9 cellular contexts compared by ENCODE assay signal in genomic region chr10:29619273-29619672, GRCh38. TPM values are rescaled to one million over a fixed set of nuclear protein-coding genes. Genes with fewer than 3 reads are reported as not detected.
A peak's percentile ranks its signal among the peaks of the same experiment; 100 is the strongest.
DNase-seq lines count a peak whose midpoint lies in the region; ATAC-seq and TF ChIP-seq lines count a peak whose summit lies in the region.
"Had no signal": no experiment of that assay in that cellular context is flagged by ENCODE, and none has a peak within 500 bp of the region (broad histone marks: within the 10 kb centered on the region; RNA-seq: fewer than 3 reads in every experiment).

No MANE protein-coding gene starts in this region.

- H2AFZ ChIP-seq in IMR-90 (replicated peaks; ENCODE audit: low read length, poor library complexity): no peak overlapping the region

- CTCF ChIA-PET in IMR-90 (lab: Yijun Ruan, JAX): no interaction called here
- CTCF ChIA-PET in MCF 10A (lab: Yijun Ruan, JAX): interaction anchor here (0.6 to 1.5 kb wide), 2 partner anchors 28 to 233 kb away, joined by 3 to 5 read pairs; no protein-coding TSS in a partner anchor

- H4K91ac ChIP-seq in IMR-90 (ENCODE audit: insufficient read depth, low read depth, low read length): no peak overlapping the region

- no peak overlapping the region for H3K4ac ChIP-seq in IMR-90 (ENCODE audit: low read depth, low read length)

- H3K4me3 ChIP-seq in IMR-90 (ENCODE audit: insufficient read depth, low read depth, low read length) (no peak overlapping the region), tibial artery (no peak overlapping the region)
- H3K4me3 ChIP-seq: lung had no signal

- peaks cover 31% of the 10 kb centered on the region for H3K4me1 Mint-ChIP-seq in MCF 10A (ENCODE audit: insufficient read depth, unreplicated experiment)

- H3K36me3 ChIP-seq in IMR-90 (ENCODE audit: control insufficient read depth, insufficient read depth, low read length) (no peaks in the 10 kb centered on the region), tibial artery (no peaks in the 10 kb centered on the region)

- no peak overlapping the region for H3K9ac ChIP-seq in IMR-90 (ENCODE audit: low read depth, low read length)

- no TSS peak for BruUV-seq in IMR-90 (replicated peaks; lab: Mats Ljungman, UMichigan)
- no TSS peak for BruUV-seq in MCF 10A (replicated peaks; lab: Mats Ljungman, UMichigan)

- in situ Hi-C loops in IMR-90 (cut with MboI; ENCODE audit: low sequenced_read_pairs): no loop called here
- in situ Hi-C loops in KBM-7 (cut with MboI; ENCODE audit: low pct_unique_long_range_greater_than_20kb, low sequenced_read_pairs): no loop called here

- H3K56ac ChIP-seq in IMR-90 (ENCODE audit: extremely low read depth, insufficient read depth, low read length): no peak overlapping the region

- H4K20me1 ChIP-seq in IMR-90 (ENCODE audit: insufficient read depth, low read length): peaks cover 55% of the 10 kb centered on the region

- H3K9me3 ChIP-seq in IMR-90 (ENCODE audit: control insufficient read depth, insufficient read depth, low read length): no peaks in the 10 kb centered on the region
- H3K9me3 ChIP-seq in tibial artery: no peaks in the 10 kb centered on the region

- H3K79me1 ChIP-seq in IMR-90 (ENCODE audit: low read depth in 1 of 2, low read length in 2 of 2): peaks cover 26 to 73% of the 10 kb centered on the region in 2 experiments

- peak overlapping the region; percentile 48 for H3K4me2 ChIP-seq in IMR-90 (ENCODE audit: low read depth, low read length)

- TF ChIP-seq CTCF in IMR-90 (conservative IDR thresholded peaks at IDR 0.05; ENCODE audit: low read depth, low read length) (no peak), MCF 10A (IDR thresholded peaks at IDR 0.05; ENCODE audit: unreplicated experiment) (no peak), tibial artery (IDR thresholded peaks at IDR 0.05) (no peak)

- no peak for TF ChIP-seq POLR2A in IMR-90 (IDR thresholded peaks at IDR 0.05; ENCODE audit: low read depth, low read length)

- no peaks in the 10 kb centered on the region for H3K9me3 Mint-ChIP-seq in MCF 10A (ENCODE audit: unreplicated experiment)

- no peak overlapping the region for H2BK15ac ChIP-seq in IMR-90 (ENCODE audit: low read depth, low read length)

- intact Hi-C loops in IMR-90 (cut with micrococcal nuclease) (no loop called here), MCF 10A (cut with micrococcal nuclease) (no loop called here), tibial artery (cut with DNase I; ENCODE audit: low total_unique reads) (no loop called here)

- dilution Hi-C loops in IMR-90 (cut with HindIII; ENCODE audit: low sequenced_read_pairs, unreplicated experiment): no loop called here

- ATAC-seq in IMR-90 (ENCODE audit: low read depth): peak; percentile 96
- ATAC-seq in left lobe of liver: peak; percentile 71

- no peak overlapping the region for H4K5ac ChIP-seq in IMR-90 (ENCODE audit: low read depth, low read length)

- H2BK5ac ChIP-seq in IMR-90 (ENCODE audit: low read depth, low read length, poor library complexity, severe bottlenecking): no peak overlapping the region

- no peak overlapping the region for H2BK120ac ChIP-seq in IMR-90 (ENCODE audit: low read depth, low read length)

- H3K36me3 Mint-ChIP-seq in MCF 10A (ENCODE audit: insufficient read depth, unreplicated experiment): peaks cover 6% of the 10 kb centered on the region
- H3K36me3 Mint-ChIP-seq: activated CD4-positive, alpha-beta memory T cell treated with anti-CD3 and anti-CD28 coated beads for 36 hours had no signal

- H3K27me3 Mint-ChIP-seq in MCF 10A (ENCODE audit: insufficient read depth, unreplicated experiment): no peaks in the 10 kb centered on the region
- H3K27me3 Mint-ChIP-seq: activated CD4-positive, alpha-beta memory T cell treated with anti-CD3 and anti-CD28 coated beads for 36 hours had no signal

- H3K4me3 Mint-ChIP-seq in MCF 10A (ENCODE audit: unreplicated experiment): no peak overlapping the region
- H3K4me3 Mint-ChIP-seq: activated CD4-positive, alpha-beta memory T cell treated with anti-CD3 and anti-CD28 coated beads for 36 hours had no signal

- no peak for TF ChIP-seq RAD21 in IMR-90 (IDR thresholded peaks at IDR 0.05; ENCODE audit: low read length)

- peaks cover 5% of the 10 kb centered on the region; the same call in 1 of the 2 replicates for H3K9me1 ChIP-seq in IMR-90 (ENCODE audit: insufficient read depth, low read length)

- H3K4me1 ChIP-seq in IMR-90 (ENCODE audit: control insufficient read depth, insufficient read depth, low read length) (peaks cover 12% of the 10 kb centered on the region), tibial artery (peaks cover 0 to 92% (median 51%) of the 10 kb centered on the region in 4 donors)

- no peak overlapping the region for H4K8ac ChIP-seq in IMR-90 (ENCODE audit: low read depth in 2 of 2, low read length in 2 of 2)

- WGBS in IMR-90 (ENCODE audit: extremely low coverage in 2 of 2, insufficient read length in 1 of 2), 2 experiments: no CpG with 5 or more reads among the region's 5 CpGs

- no peak overlapping the region for H2BK20ac ChIP-seq in IMR-90 (ENCODE audit: low read depth, low read length)

- H3K27me3 ChIP-seq in IMR-90 (ENCODE audit: control insufficient read depth, insufficient read depth, low read length) (no peaks in the 10 kb centered on the region), tibial artery (no peaks in the 10 kb centered on the region)

- peak; percentile 83 for DNase-seq in IMR-90
- no peak for DNase-seq in MCF 10A (ENCODE audit: unreplicated experiment)
- peak; percentile 22 for DNase-seq in left lobe of liver (ENCODE audit: low spot score)
- no peak for DNase-seq in tibial artery
- no peak for DNase-seq in NCI-H2107 treated with DMSO at 0.1 percent for 48 hours (lab: John Stamatoyannopoulos, UW; ENCODE audit: unreplicated experiment)
- no peak for DNase-seq in activated CD8-positive, alpha-beta memory T cell treated with anti-CD3 and anti-CD28 coated beads, Interleukin-2, amount 50 U/mL, for 4 hours
- DNase-seq in KBM-7: no peak
- DNase-seq: activated CD4-positive, alpha-beta memory T cell treated with anti-CD3 and anti-CD28 coated beads for 36 hours had no signal

- no peak overlapping the region for H2AK9ac ChIP-seq in IMR-90 (replicated peaks; ENCODE audit: low read depth, low read length, poor library complexity)

- POLR2A ChIA-PET in IMR-90 (lab: Charles Lee; ENCODE audit: unreplicated experiment) (no interaction called here), MCF 10A (lab: Yijun Ruan, JAX) (interaction anchor here (0.5 to 2.3 kb wide), 5 partner anchors 11 to 242 kb away, joined by 3 to 7 read pairs (median 5); partner anchors contain the start of gene SVIL)

- 0 out of 2 replicates have a peak overlapping the region, but pooled peaks have one; percentile 7 for H2AK5ac ChIP-seq in IMR-90 (ENCODE audit: low read depth, low read length)

- no peak overlapping the region for H3K18ac ChIP-seq in IMR-90 (ENCODE audit: low read depth, low read length)

- H3K27ac ChIP-seq in IMR-90 (ENCODE audit: insufficient read depth, low read length): no peak overlapping the region
- H3K27ac ChIP-seq in tibial artery: peak overlapping the region; percentile 67 to 75

- no peak overlapping the region for H3K14ac ChIP-seq in IMR-90 (replicated peaks; ENCODE audit: low read depth, low read length)

- H3K23ac ChIP-seq in IMR-90 (ENCODE audit: low read depth, low read length): no peak overlapping the region

- H3K27ac Mint-ChIP-seq in MCF 10A (ENCODE audit: low read depth, unreplicated experiment): peak overlapping the region; percentile 89
- H3K27ac Mint-ChIP-seq: activated CD4-positive, alpha-beta memory T cell treated with anti-CD3 and anti-CD28 coated beads for 36 hours had no signal

TF ChIP-seq in IMR-90, 13 proteins besides CTCF, POLR2A, EP300 and RAD21:
- TF ChIP-seq RFX5 (IDR thresholded peaks at IDR 0.05; ENCODE audit: low read depth, low read length) (no peak), MAFK (IDR thresholded peaks at IDR 0.05; ENCODE audit: low read depth, low read length) (no peak), CEBPB (IDR thresholded peaks at IDR 0.05; ENCODE audit: low read depth, low read length) (0 out of 2 replicates have a peak, but pooled peaks have one; percentile 1), FOS (IDR thresholded peaks at IDR 0.05; ENCODE audit: low read depth, low read length) (peak; percentile 43), NFE2L2 (IDR thresholded peaks at IDR 0.05; ENCODE audit: low read depth, low read length) (no peak), BHLHE40 (IDR thresholded peaks at IDR 0.05; ENCODE audit: low read depth, low read length) (0 out of 2 replicates have a peak, but pooled peaks have one; percentile 12), MAZ (IDR thresholded peaks at IDR 0.05; ENCODE audit: borderline replicate concordance, low read depth, low read length) (no peak)
TF ChIP-seq in IMR-90: peak in this region for 3.

RNA-seq across cellular contexts. Expression of gene SVIL, which starts 15.5 kb away (rescaled TPM):
- total RNA-seq in IMR-90 (2012; rRNA removed) (11.5 and 13.6 TPM in 2 replicates), MCF 10A (2022) (43.3 and 51.9 TPM in 2 replicates), left lobe of liver (16.2 TPM)
- polyA plus RNA-seq in IMR-90 (2012; rRNA removed): 10.9 and 11.6 TPM in 2 replicates
- 4.9 and 6.7 TPM in 2 replicates for polyA plus RNA-seq in IMR-90 (2012; cell fraction: cytosol; rRNA removed)
- polyA plus RNA-seq in IMR-90 (2012; cell fraction: nucleus; rRNA removed; ENCODE audit: low replicate concordance): 19.7 and 44.0 TPM in 2 replicates

Comparison
In these comparisons a context has a peak if more than half of its experiments do, and no peak if none do; other contexts are left out.
1. DNase-seq: peak in IMR-90 (single experiment) and left lobe of liver (single experiment); none in MCF 10A (single experiment), tibial artery (0 of 2), NCI-H2107 treated with DMSO at 0.1 percent for 48 hours (single experiment), activated CD8-positive, alpha-beta memory T cell treated with anti-CD3 and anti-CD28 coated beads, Interleukin-2, amount 50 U/mL, for 4 hours (single experiment) and KBM-7 (single experiment).